Comparison of ENCODE assay signal across 24 cellular contexts in genomic region chr5:17444496-17444895, GRCh38. TPM values are rescaled to one million over a fixed set of nuclear protein-coding genes. Genes with fewer than 3 reads are reported as not detected.
"Had no signal": no experiment of that assay in that cellular context is flagged by ENCODE, and none has a peak within 500 bp of the region (broad histone marks: within the 10 kb centered on the region; RNA-seq: fewer than 3 reads in every experiment).

No MANE protein-coding gene starts in this region.

- H3K36me3 ChIP-seq: esophagus squamous epithelium, lower lobe of right lung, thyroid gland had no signal

- H2AFZ ChIP-seq: hepatocyte had no signal

- H3K4me3 ChIP-seq: esophagus squamous epithelium, hepatocyte, lower lobe of right lung, thyroid gland had no signal

- DNase-seq: activated CD4-positive, alpha-beta memory T cell treated with anti-CD3 and anti-CD28 coated beads, Interleukin-2, amount 10 ng/mL, durations not matched to agents 7 days and 5 days; activated CD4-positive, alpha-beta T cell treated with anti-CD3 and anti-CD28 coated beads for 48 hours; activated CD4-positive, CD25-positive, alpha-beta regulatory T cell; activated CD8-positive, alpha-beta memory T cell treated with anti-CD3 and anti-CD28 coated beads, Interleukin-2, amount 10 ng/mL, durations not matched to agents 7 days and 5 days; activated naive CD4-positive, alpha-beta T cell treated with Interleukin-2 at 50 U/mL for 16 hours; activated naive CD8-positive, alpha-beta T cell treated with anti-CD3 and anti-CD28 coated beads, Interleukin-2, amount 10 ng/mL, durations not matched to agents 7 days and 5 days; cerebellar nuclear complex; effector CD8-positive, alpha-beta T cell; esophagus squamous epithelium; islet precursor cell; stimulated activated CD4-positive, alpha-beta T cell treated with anti-CD3 and anti-CD28 coated beads, Interleukin-2, amount 100 ng/mL, for 24 hours; stimulated activated naive CD4-positive, alpha-beta T cell treated with Interleukin-2 at 50 U/mL for 16 hours; T1000; thyroid gland had no signal

- ATAC-seq: activated CD8-positive, alpha-beta memory T cell treated with anti-CD3 and anti-CD28 coated beads, Interleukin-2, amount 10 ng/mL, durations not matched to agents 7 days and 5 days; natural killer cell treated with Interleukin-12 subunit alpha and Interleukin-12 subunit beta and Interleukin-15 and Interleukin-18, amount 100 ng/mL, for 72 hours had no signal

- H3K27me3 ChIP-seq: esophagus squamous epithelium, hepatocyte, thyroid gland had no signal

- H3K4me2 ChIP-seq: hepatocyte had no signal

- H3K4me1 ChIP-seq: esophagus squamous epithelium, lower lobe of right lung, thyroid gland had no signal

- H3K79me2 ChIP-seq: hepatocyte had no signal

- H3K9me3 ChIP-seq: esophagus squamous epithelium, thyroid gland had no signal

- H3K27ac ChIP-seq: esophagus squamous epithelium, hepatocyte, lower lobe of right lung, thyroid gland had no signal

RNA-seq across cellular contexts. Expression of gene TAF11L2, which starts 53.5 kb away (rescaled TPM):
- total RNA-seq: activated CD4-positive, alpha-beta memory T cell treated with anti-CD3 and anti-CD28 coated beads, Interleukin-2, amount 10 ng/mL, durations not matched to agents 7 days and 5 days; activated CD8-positive, alpha-beta memory T cell treated with anti-CD3 and anti-CD28 coated beads, Interleukin-2, amount 10 ng/mL, durations not matched to agents 7 days and 5 days; activated naive CD8-positive, alpha-beta T cell treated with anti-CD3 and anti-CD28 coated beads, Interleukin-2, amount 10 ng/mL, durations not matched to agents 7 days and 5 days; endothelial cell of umbilical vein; esophagus squamous epithelium; fibroblast of villous mesenchyme; hepatocyte; lower lobe of right lung; natural killer cell treated with Interleukin-12 subunit alpha and Interleukin-12 subunit beta and Interleukin-15 and Interleukin-18, amount 100 ng/mL, for 72 hours; osteoblast; progenitor cell of endocrine pancreas; subcutaneous adipose tissue; T-helper 1 cell treated with Interleukin-12 subunit alpha and Interleukin-12 subunit beta and Interleukin-4 antibody, amounts not matched to agents 30 ng/mL and 1 ng/mL, for 36 hours; thyroid gland; ureter had no signal
- polyA plus RNA-seq: endothelial cell of umbilical vein, hepatocyte had no signal
